Comparison of ENCODE assay signal across 12 cellular contexts in genomic region chr2:158637357-158637756, GRCh38.
"Had no signal": no experiment of that assay in that cellular context is flagged by ENCODE, and none has a peak within 500 bp of the region (broad histone marks: within the 10 kb centered on the region; RNA-seq: fewer than 3 reads in every experiment).

No MANE protein-coding gene starts in this region.

- ATAC-seq: activated CD4-positive, CD25-positive, alpha-beta regulatory T cell treated with anti-CD3 and anti-CD28 coated beads, Interleukin-2, amount 50 U/mL, for 24 hours; left cardiac atrium; lower lobe of right lung; naive thymus-derived CD8-positive, alpha-beta T cell had no signal

- H3K4me2 ChIP-seq: hepatocyte had no signal

- H3K4me1 ChIP-seq: lower lobe of right lung, prostate gland had no signal

- H3K9me3 ChIP-seq: lower lobe of right lung, prostate gland had no signal

- H3K36me3 ChIP-seq: prostate gland had no signal

- H3K27me3 ChIP-seq: hepatocyte had no signal

- H3K4me3 ChIP-seq: hepatocyte, lower lobe of right lung, prostate gland had no signal

- H3K9me3 Mint-ChIP-seq: activated naive CD8-positive, alpha-beta T cell treated with anti-CD3 and anti-CD28 coated beads for 36 hours; activated T-cell treated with anti-CD3 and anti-CD28 coated beads, Interleukin-2, amount 50 U/mL, for 24 hours; naive thymus-derived CD8-positive, alpha-beta T cell; stimulated activated naive CD8-positive, alpha-beta T cell treated with anti-CD3 and anti-CD28 coated beads, Interleukin-15, Interleukin-2, amounts not matched to agents 100 ng/mL and 50 ng/mL, for 24 hours had no signal

- H3K27me3 Mint-ChIP-seq: activated naive CD8-positive, alpha-beta T cell treated with anti-CD3 and anti-CD28 coated beads for 36 hours; activated T-cell treated with anti-CD3 and anti-CD28 coated beads, Interleukin-2, amount 50 U/mL, for 24 hours; naive thymus-derived CD8-positive, alpha-beta T cell; stimulated activated naive CD8-positive, alpha-beta T cell treated with anti-CD3 and anti-CD28 coated beads, Interleukin-15, Interleukin-2, amounts not matched to agents 100 ng/mL and 50 ng/mL, for 24 hours had no signal

- DNase-seq: activated effector memory CD4-positive, alpha-beta T cell treated with anti-CD3 and anti-CD28 coated beads, Interleukin-2, amount 50 U/mL, for 16 hours; activated naive CD8-positive, alpha-beta T cell treated with anti-CD3 and anti-CD28 coated beads for 36 hours; activated T-cell treated with anti-CD3 and anti-CD28 coated beads, Interleukin-2, amount 50 U/mL, for 24 hours; aorta; left cardiac atrium; lower lobe of right lung; naive thymus-derived CD8-positive, alpha-beta T cell; stimulated activated CD4-positive, alpha-beta T cell treated with anti-CD3 and anti-CD28 coated beads, Interleukin-4, amount 100 ng/mL, for 1 hour had no signal

- H3K79me2 ChIP-seq: hepatocyte had no signal

- H3K27ac ChIP-seq: hepatocyte, lower lobe of right lung, prostate gland had no signal

- H3K4me3 Mint-ChIP-seq: activated naive CD8-positive, alpha-beta T cell treated with anti-CD3 and anti-CD28 coated beads for 36 hours; activated T-cell treated with anti-CD3 and anti-CD28 coated beads, Interleukin-2, amount 50 U/mL, for 24 hours; naive thymus-derived CD8-positive, alpha-beta T cell; stimulated activated naive CD8-positive, alpha-beta T cell treated with anti-CD3 and anti-CD28 coated beads, Interleukin-15, Interleukin-2, amounts not matched to agents 100 ng/mL and 50 ng/mL, for 24 hours had no signal

- H3K27ac Mint-ChIP-seq: activated naive CD8-positive, alpha-beta T cell treated with anti-CD3 and anti-CD28 coated beads for 36 hours; activated T-cell treated with anti-CD3 and anti-CD28 coated beads, Interleukin-2, amount 50 U/mL, for 24 hours; naive thymus-derived CD8-positive, alpha-beta T cell; stimulated activated naive CD8-positive, alpha-beta T cell treated with anti-CD3 and anti-CD28 coated beads, Interleukin-15, Interleukin-2, amounts not matched to agents 100 ng/mL and 50 ng/mL, for 24 hours had no signal
